Comparison of ENCODE assay signal across 1 cellular context in genomic region chr11:118152020-118152551, GRCh38.
TF ChIP-seq lines count a peak whose summit lies in the region.

No MANE protein-coding gene starts in this region.

TF ChIP-seq in SK-N-SH, 30 proteins besides CTCF, POLR2A, EP300 and RAD21 (continued from another document):
- no peak for TF ChIP-seq USF1 (IDR thresholded peaks at IDR 0.05; ENCODE audit: borderline replicate concordance, low read depth)
- TF ChIP-seq RFX5 (IDR thresholded peaks at IDR 0.05; ENCODE audit: low read length): no peak
- no peak for TF ChIP-seq NRF1 (IDR thresholded peaks at IDR 0.05; ENCODE audit: low read depth, low read length)
TF ChIP-seq in SK-N-SH: peak in this region for 0.
